Comparison of ENCODE assay signal across 8 cellular contexts in the genomic region with DNA sequence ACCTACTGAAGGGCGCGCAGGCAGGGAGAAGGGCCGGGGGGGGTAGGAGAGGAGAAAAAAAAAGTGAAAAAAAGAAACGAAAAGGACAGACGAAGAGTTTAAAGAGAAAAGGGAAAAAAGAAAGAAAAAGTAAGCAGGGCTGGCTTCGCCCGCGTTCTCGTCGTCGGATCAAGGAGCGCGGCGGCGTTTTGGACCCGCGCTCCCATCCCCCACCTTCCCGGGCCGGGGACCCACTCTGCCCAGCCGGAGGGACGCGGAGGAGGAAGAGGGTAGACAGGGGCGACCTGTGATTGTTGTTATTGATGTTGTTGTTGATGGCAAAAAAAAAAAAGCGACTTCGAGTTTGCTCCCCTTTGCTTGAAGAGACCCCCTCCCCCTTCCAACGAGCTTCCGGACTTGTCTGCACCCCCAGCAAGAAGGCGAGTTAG. TPM values are rescaled to one million over a fixed set of nuclear protein-coding genes. Genes with fewer than 3 reads are reported as not detected.
DNase-seq lines count a peak whose midpoint lies in the region; ATAC-seq and TF ChIP-seq lines count a peak whose summit lies in the region.

No MANE protein-coding gene starts in this region.

- peak overlapping the region; percentile 91 for H3K27ac Mint-ChIP-seq in activated T-helper 1 cell treated with anti-CD3 and anti-CD28 coated beads, Interleukin-12 subunit alpha, Interleukin-12 subunit beta, Interleukin-2, Interleukin-4 antibody, amounts not matched to agents 30 ng/mL and 10 ng/mL and 1 ng/mL, durations not matched to agents 14 hours and 24 hours and 36 hours

- no peak for ATAC-seq in HG03095 (IDR thresholded peaks at IDR 0.05; ENCODE audit: unreplicated experiment)

- peak overlapping the region; percentile 68 to 79 (median 78) for H3K9ac ChIP-seq in subcutaneous abdominal adipose tissue (ENCODE audit: low read length in 5 of 5)

- intact Hi-C loops in activated T-helper 1 cell treated with anti-CD3 and anti-CD28 coated beads, Interleukin-12 subunit alpha, Interleukin-12 subunit beta, Interleukin-2, Interleukin-4 antibody, amounts not matched to agents 30 ng/mL and 10 ng/mL and 1 ng/mL, durations not matched to agents 14 hours and 24 hours and 36 hours (cut with micrococcal nuclease) = loop anchor here (2.0 to 10.0 kb wide), 5 partner anchors 71 to 551 kb away; no protein-coding TSS in a partner anchor

- no peaks in the 10 kb centered on the region for H3K9me3 Mint-ChIP-seq in activated T-helper 1 cell treated with anti-CD3 and anti-CD28 coated beads, Interleukin-12 subunit alpha, Interleukin-12 subunit beta, Interleukin-2, Interleukin-4 antibody, amounts not matched to agents 30 ng/mL and 10 ng/mL and 1 ng/mL, durations not matched to agents 14 hours and 24 hours and 36 hours

- DNase-seq in AG04449 (ENCODE audit: low read depth, low spot score) = no peak
- DNase-seq in activated T-helper 1 cell treated with anti-CD3 and anti-CD28 coated beads, Interleukin-12 subunit alpha, Interleukin-12 subunit beta, Interleukin-2, Interleukin-4 antibody, amounts not matched to agents 30 ng/mL and 10 ng/mL and 1 ng/mL, durations not matched to agents 14 hours and 24 hours and 36 hours (ENCODE audit: low spot score) = no peak
- no peak for DNase-seq in kidney epithelial cell (ENCODE audit: low read depth)
- DNase-seq in NCI-H146 treated with DMSO at 0.1 percent for 48 hours (lab: John Stamatoyannopoulos, UW; ENCODE audit: unreplicated experiment) = no peak
- no peak for DNase-seq in G401 (ENCODE audit: low spot score)

- CTCF ChIA-PET in AG04449 (lab: Yijun Ruan, JAX) = interaction anchor here (0.6 to 1.4 kb wide), 5 partner anchors 31 to 1141 kb away, joined by 3 to 6 read pairs (median 4); no protein-coding TSS in a partner anchor

- H3K4me1 ChIP-seq in subcutaneous abdominal adipose tissue (ENCODE audit: control insufficient read depth in 5 of 5, insufficient read depth in 5 of 5, low read length in 5 of 5) = peaks cover 2 to 48% (median 40%) of the 10 kb centered on the region in 5 donors

- peaks cover 39% of the 10 kb centered on the region for H3K27me3 Mint-ChIP-seq in activated T-helper 1 cell treated with anti-CD3 and anti-CD28 coated beads, Interleukin-12 subunit alpha, Interleukin-12 subunit beta, Interleukin-2, Interleukin-4 antibody, amounts not matched to agents 30 ng/mL and 10 ng/mL and 1 ng/mL, durations not matched to agents 14 hours and 24 hours and 36 hours (ENCODE audit: insufficient read depth)

- peaks cover 2% of the 10 kb centered on the region for H3K36me3 Mint-ChIP-seq in activated T-helper 1 cell treated with anti-CD3 and anti-CD28 coated beads, Interleukin-12 subunit alpha, Interleukin-12 subunit beta, Interleukin-2, Interleukin-4 antibody, amounts not matched to agents 30 ng/mL and 10 ng/mL and 1 ng/mL, durations not matched to agents 14 hours and 24 hours and 36 hours (ENCODE audit: low read depth)

- H3K27me3 ChIP-seq in kidney epithelial cell (ENCODE audit: control insufficient read depth, insufficient read depth, low read length) (no peaks in the 10 kb centered on the region), subcutaneous abdominal adipose tissue (ENCODE audit: control insufficient read depth in 5 of 5, insufficient read depth in 4 of 5, low read length in 5 of 5) (no peaks in the 10 kb centered on the region)

- peaks cover 24% of the 10 kb centered on the region for H3K4me1 Mint-ChIP-seq in activated T-helper 1 cell treated with anti-CD3 and anti-CD28 coated beads, Interleukin-12 subunit alpha, Interleukin-12 subunit beta, Interleukin-2, Interleukin-4 antibody, amounts not matched to agents 30 ng/mL and 10 ng/mL and 1 ng/mL, durations not matched to agents 14 hours and 24 hours and 36 hours (ENCODE audit: low read depth)

- POLR2A ChIA-PET in AG04449 (lab: Yijun Ruan, JAX) = interaction anchor here (0.6 to 2.9 kb wide), 2 partner anchors 350 to 1855 kb away, joined by 3 to 23 read pairs; no protein-coding TSS in a partner anchor

- no peak for TF ChIP-seq CTCF in AG04449 (IDR thresholded peaks at IDR 0.05; ENCODE audit: insufficient read depth, low read length, missing control alignments)
- no peak for TF ChIP-seq CTCF in kidney epithelial cell (IDR thresholded peaks at IDR 0.05; ENCODE audit: insufficient read depth, low read length, poor library complexity, severe bottlenecking)

- TF ChIP-seq POLR2A in GM19193 (IDR thresholded peaks at IDR 0.05; ENCODE audit: extremely low read depth, insufficient read depth, insufficient read length) = peak; percentile 13

- peak overlapping the region; percentile 81 for H3K27ac ChIP-seq in subcutaneous abdominal adipose tissue (ENCODE audit: low read depth, low read length)

- in situ Hi-C loops in G401 (cut with HindIII; ENCODE audit: low sequenced_read_pairs) = no loop called here

- peak overlapping the region; percentile 87 for H3K4me3 Mint-ChIP-seq in activated T-helper 1 cell treated with anti-CD3 and anti-CD28 coated beads, Interleukin-12 subunit alpha, Interleukin-12 subunit beta, Interleukin-2, Interleukin-4 antibody, amounts not matched to agents 30 ng/mL and 10 ng/mL and 1 ng/mL, durations not matched to agents 14 hours and 24 hours and 36 hours

- H3K4me3 ChIP-seq in AG04449 (ENCODE audit: low read depth, low read length) (peak overlapping the region; percentile 91), kidney epithelial cell (ENCODE audit: low read depth, low read length) (peak overlapping the region; percentile 99), subcutaneous abdominal adipose tissue (ENCODE audit: low read depth in 1 of 5, low read length in 5 of 5) (peak overlapping the region; percentile 76 to 97 (median 93))

- H3K36me3 ChIP-seq in kidney epithelial cell (ENCODE audit: control insufficient read depth, insufficient read depth, low read length) (peaks cover 1% of the 10 kb centered on the region), subcutaneous abdominal adipose tissue (ENCODE audit: control insufficient read depth in 5 of 5, insufficient read depth in 5 of 5, low read length in 5 of 5) (peaks cover 0 to 3% (median 0%) of the 10 kb centered on the region in 5 donors)

- no peaks in the 10 kb centered on the region for H3K9me3 ChIP-seq in subcutaneous abdominal adipose tissue (ENCODE audit: control insufficient read depth in 5 of 5, low read length in 5 of 5)

RNA-seq across cellular contexts. Expression of gene SOX4, which starts 2.4 kb away (rescaled TPM):
- total RNA-seq in activated T-helper 1 cell treated with anti-CD3 and anti-CD28 coated beads, Interleukin-12 subunit alpha, Interleukin-12 subunit beta, Interleukin-2, Interleukin-4 antibody, amounts not matched to agents 30 ng/mL and 10 ng/mL and 1 ng/mL, durations not matched to agents 14 hours and 24 hours and 36 hours = 1.2 and 1.5 TPM in 2 replicates
- total RNA-seq in kidney epithelial cell = 143 and 147 TPM in 2 replicates
- total RNA-seq in G401 (2014; rRNA removed; shearing (Covaris generic)) = 0.17 and 0.25 TPM in 2 replicates

Comparison
In these comparisons a context has a peak if more than half of its experiments do, and no peak if none do; other contexts are left out.
1. RNA of gene SOX4, which starts 2.4 kb away (total RNA-seq): 143 to 147 TPM in kidney epithelial cell; 1.2 to 1.5 TPM in activated T-helper 1 cell treated with anti-CD3 and anti-CD28 coated beads, Interleukin-12 subunit alpha, Interleukin-12 subunit beta, Interleukin-2, Interleukin-4 antibody, amounts not matched to agents 30 ng/mL and 10 ng/mL and 1 ng/mL, durations not matched to agents 14 hours and 24 hours and 36 hours and 0.17 to 0.25 TPM in G401; every median in the first group is over 10 times any median in the second.
2. Peak in every context shown above with its lines, with median percentiles within 50 percentile points of each other: H3K4me3 ChIP-seq.